2 cellular contexts compared by ENCODE assay signal in the genomic region with DNA sequence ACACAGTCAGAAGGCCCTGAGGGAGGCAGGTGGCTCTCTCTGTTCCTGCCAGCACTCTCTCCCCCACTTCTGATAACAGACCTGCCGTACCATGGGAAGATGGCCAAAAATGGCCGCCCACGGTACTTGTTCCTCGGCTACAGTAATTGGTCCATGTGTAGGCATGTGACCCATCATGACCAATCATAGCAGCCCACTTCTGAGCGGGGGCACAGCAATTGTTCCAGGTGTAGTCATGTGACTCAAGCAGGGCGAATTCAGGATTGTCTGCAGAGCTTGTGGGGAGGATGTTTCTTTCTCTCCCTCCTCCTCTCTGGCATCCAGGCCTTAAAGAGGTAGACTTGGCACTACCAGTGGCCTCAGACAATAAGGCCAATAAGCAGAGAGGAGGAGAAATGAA.
A peak's percentile ranks its signal among the peaks of the same experiment; 100 is the strongest.
TF ChIP-seq lines count a peak whose summit lies in the region.

No MANE protein-coding gene starts in this region.

TF ChIP-seq in A549, 52 proteins besides CTCF, POLR2A, EP300 and RAD21 (continued from another document):
- TF ChIP-seq, protein P1, sequence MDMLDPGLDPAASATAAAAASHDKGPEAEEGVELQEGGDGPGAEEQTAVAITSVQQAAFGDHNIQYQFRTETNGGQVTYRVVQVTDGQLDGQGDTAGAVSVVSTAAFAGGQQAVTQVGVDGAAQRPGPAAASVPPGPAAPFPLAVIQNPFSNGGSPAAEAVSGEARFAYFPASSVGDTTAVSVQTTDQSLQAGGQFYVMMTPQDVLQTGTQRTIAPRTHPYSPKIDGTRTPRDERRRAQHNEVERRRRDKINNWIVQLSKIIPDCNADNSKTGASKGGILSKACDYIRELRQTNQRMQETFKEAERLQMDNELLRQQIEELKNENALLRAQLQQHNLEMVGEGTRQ (IDR thresholded peaks at IDR 0.05): peak; percentile 91
- peak; percentile 58; the same call in 1 of the 2 replicates for TF ChIP-seq POLR2AphosphoS2 (conservative IDR thresholded peaks at IDR 0.05; ENCODE audit: low read length)
- no peak for TF ChIP-seq CEBPB (IDR thresholded peaks at IDR 0.05)

TF ChIP-seq in K562, 482 proteins besides CTCF, POLR2A, EP300 and RAD21 (continued from another document):
- TF ChIP-seq, protein P2, sequence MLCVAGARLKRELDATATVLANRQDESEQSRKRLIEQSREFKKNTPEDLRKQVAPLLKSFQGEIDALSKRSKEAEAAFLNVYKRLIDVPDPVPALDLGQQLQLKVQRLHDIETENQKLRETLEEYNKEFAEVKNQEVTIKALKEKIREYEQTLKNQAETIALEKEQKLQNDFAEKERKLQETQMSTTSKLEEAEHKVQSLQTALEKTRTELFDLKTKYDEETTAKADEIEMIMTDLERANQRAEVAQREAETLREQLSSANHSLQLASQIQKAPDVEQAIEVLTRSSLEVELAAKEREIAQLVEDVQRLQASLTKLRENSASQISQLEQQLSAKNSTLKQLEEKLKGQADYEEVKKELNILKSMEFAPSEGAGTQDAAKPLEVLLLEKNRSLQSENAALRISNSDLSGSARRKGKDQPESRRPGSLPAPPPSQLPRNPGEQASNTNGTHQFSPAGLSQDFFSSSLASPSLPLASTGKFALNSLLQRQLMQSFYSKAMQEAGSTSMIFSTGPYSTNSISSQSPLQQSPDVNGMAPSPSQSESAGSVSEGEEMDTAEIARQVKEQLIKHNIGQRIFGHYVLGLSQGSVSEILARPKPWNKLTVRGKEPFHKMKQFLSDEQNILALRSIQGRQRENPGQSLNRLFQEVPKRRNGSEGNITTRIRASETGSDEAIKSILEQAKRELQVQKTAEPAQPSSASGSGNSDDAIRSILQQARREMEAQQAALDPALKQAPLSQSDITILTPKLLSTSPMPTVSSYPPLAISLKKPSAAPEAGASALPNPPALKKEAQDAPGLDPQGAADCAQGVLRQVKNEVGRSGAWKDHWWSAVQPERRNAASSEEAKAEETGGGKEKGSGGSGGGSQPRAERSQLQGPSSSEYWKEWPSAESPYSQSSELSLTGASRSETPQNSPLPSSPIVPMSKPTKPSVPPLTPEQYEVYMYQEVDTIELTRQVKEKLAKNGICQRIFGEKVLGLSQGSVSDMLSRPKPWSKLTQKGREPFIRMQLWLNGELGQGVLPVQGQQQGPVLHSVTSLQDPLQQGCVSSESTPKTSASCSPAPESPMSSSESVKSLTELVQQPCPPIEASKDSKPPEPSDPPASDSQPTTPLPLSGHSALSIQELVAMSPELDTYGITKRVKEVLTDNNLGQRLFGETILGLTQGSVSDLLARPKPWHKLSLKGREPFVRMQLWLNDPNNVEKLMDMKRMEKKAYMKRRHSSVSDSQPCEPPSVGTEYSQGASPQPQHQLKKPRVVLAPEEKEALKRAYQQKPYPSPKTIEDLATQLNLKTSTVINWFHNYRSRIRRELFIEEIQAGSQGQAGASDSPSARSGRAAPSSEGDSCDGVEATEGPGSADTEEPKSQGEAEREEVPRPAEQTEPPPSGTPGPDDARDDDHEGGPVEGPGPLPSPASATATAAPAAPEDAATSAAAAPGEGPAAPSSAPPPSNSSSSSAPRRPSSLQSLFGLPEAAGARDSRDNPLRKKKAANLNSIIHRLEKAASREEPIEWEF (CRISPR knock-in tag; IDR thresholded peaks at IDR 0.05): no peak
- TF ChIP-seq, protein P1 (CRISPR knock-in tag; IDR thresholded peaks at IDR 0.05): peak; percentile 90
- TF ChIP-seq NFIC (IDR thresholded peaks at IDR 0.05): peak; percentile 69
- TF ChIP-seq YY1 (IDR thresholded peaks at IDR 0.05; ENCODE audit: borderline replicate concordance in 1 of 3, control insufficient read depth in 1 of 3, extremely low read depth in 1 of 3, insufficient read depth in 3 of 3, insufficient read length in 1 of 3, insufficient replicate concordance in 2 of 3, low read depth in 1 of 3, low read length in 2 of 3): peak; percentile 58 to 90 (median 75)
- peak; percentile 53 for TF ChIP-seq CBFA2T2 (conservative IDR thresholded peaks at IDR 0.05)
- TF ChIP-seq TOE1 (IDR thresholded peaks at IDR 0.05; ENCODE audit: borderline replicate concordance): peak; percentile 82
- no peak for TF ChIP-seq TOE1 (CRISPR knock-in tag; IDR thresholded peaks at IDR 0.05; ENCODE audit: borderline replicate concordance, low read depth)
- no peak for TF ChIP-seq ARHGAP35 (IDR thresholded peaks at IDR 0.05; ENCODE audit: partially characterized antibody)
- TF ChIP-seq EGR1 (conservative IDR thresholded peaks at IDR 0.05): peak; percentile 68
- no peak for TF ChIP-seq ZNF217 (CRISPR knock-in tag; IDR thresholded peaks at IDR 0.05)
- TF ChIP-seq, protein P3, sequence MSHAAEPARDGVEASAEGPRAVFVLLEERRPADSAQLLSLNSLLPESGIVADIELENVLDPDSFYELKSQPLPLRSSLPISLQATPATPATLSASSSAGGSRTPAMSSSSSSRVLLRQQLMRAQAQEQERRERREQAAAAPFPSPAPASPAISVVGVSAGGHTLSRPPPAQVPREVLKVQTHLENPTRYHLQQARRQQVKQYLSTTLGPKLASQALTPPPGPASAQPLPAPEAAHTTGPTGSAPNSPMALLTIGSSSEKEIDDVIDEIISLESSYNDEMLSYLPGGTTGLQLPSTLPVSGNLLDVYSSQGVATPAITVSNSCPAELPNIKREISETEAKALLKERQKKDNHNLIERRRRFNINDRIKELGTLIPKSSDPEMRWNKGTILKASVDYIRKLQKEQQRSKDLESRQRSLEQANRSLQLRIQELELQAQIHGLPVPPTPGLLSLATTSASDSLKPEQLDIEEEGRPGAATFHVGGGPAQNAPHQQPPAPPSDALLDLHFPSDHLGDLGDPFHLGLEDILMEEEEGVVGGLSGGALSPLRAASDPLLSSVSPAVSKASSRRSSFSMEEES (CRISPR knock-in tag; IDR thresholded peaks at IDR 0.05): peak; percentile 79
- TF ChIP-seq NFYB (IDR thresholded peaks at IDR 0.05; ENCODE audit: extremely low read depth, insufficient read length): peak; percentile 2
- no peak for TF ChIP-seq POU5F1 (IDR thresholded peaks at IDR 0.05; ENCODE audit: borderline replicate concordance, low read depth, low read length, partially characterized antibody)
- TF ChIP-seq RAD51 (IDR thresholded peaks at IDR 0.05; ENCODE audit: borderline replicate concordance, low read depth): peak; percentile 88
